14 cellular contexts compared by ENCODE assay signal in genomic region chr6:128425855-128426254, GRCh38.
DNase-seq lines count a peak whose midpoint lies in the region; ATAC-seq and TF ChIP-seq lines count a peak whose summit lies in the region.
"Had no signal": no experiment of that assay in that cellular context is flagged by ENCODE, and none has a peak within 500 bp of the region (broad histone marks: within the 10 kb centered on the region; RNA-seq: fewer than 3 reads in every experiment).

No MANE protein-coding gene starts in this region.

- H3K27ac ChIP-seq in heart left ventricle, result peak overlapping the region in 7 of 12 donors; percentile 0 to 44 (median 20)
- H3K27ac ChIP-seq in right atrium auricular region, result peak overlapping the region in 1 of 2 donors; percentile 7
- H3K27ac ChIP-seq in ascending aorta, result peak overlapping the region; percentile 37 to 38
- peak overlapping the region in 1 of 2 donors; percentile 53 for H3K27ac ChIP-seq in thoracic aorta
- H3K27ac ChIP-seq: 22Rv1 had no signal

- H3K9me3 ChIP-seq in heart left ventricle, result no peaks in the 10 kb centered on the region
- H3K9me3 ChIP-seq in right atrium auricular region, result no peaks in the 10 kb centered on the region
- no peaks in the 10 kb centered on the region for H3K9me3 ChIP-seq in ascending aorta
- no peaks in the 10 kb centered on the region for H3K9me3 ChIP-seq in thoracic aorta

- WGBS in heart left ventricle, 4 donors, result 71 to 83% (median 78%) methylated on average over 2 of the region's 2 CpGs

- intact Hi-C loops in heart left ventricle (cut with DNase I), result loop anchor here in 1 of 10 donors (10.0 kb wide), 1 partner anchor 89 kb away; no protein-coding TSS in a partner anchor
- intact Hi-C loops in ascending aorta (cut with DNase I), result no loop called here

- TF ChIP-seq CTCF in heart left ventricle (IDR thresholded peaks at IDR 0.05), result no peak
- TF ChIP-seq CTCF in right atrium auricular region (IDR thresholded peaks at IDR 0.05), result no peak
- TF ChIP-seq CTCF in ascending aorta (IDR thresholded peaks at IDR 0.05), result no peak
- TF ChIP-seq CTCF in fibroblast of pulmonary artery (IDR thresholded peaks at IDR 0.05; ENCODE audit: low read length, missing control alignments), result no peak
- TF ChIP-seq CTCF in thoracic aorta (IDR thresholded peaks at IDR 0.05), result no peak

- no peak for TF ChIP-seq POLR2A in heart left ventricle (IDR thresholded peaks at IDR 0.05)

- H3K4me3 ChIP-seq in heart left ventricle (no peak overlapping the region), right atrium auricular region (no peak overlapping the region), ascending aorta (no peak overlapping the region), fibroblast of pulmonary artery (replicated peaks; ENCODE audit: low read depth, low read length) (no peak overlapping the region), thoracic aorta (peak overlapping the region; percentile 20), H7 (ENCODE audit: insufficient read depth, low read depth, low read length) (no peak overlapping the region)

- H3K27me3 ChIP-seq in heart left ventricle (no peaks in the 10 kb centered on the region), right atrium auricular region (no peaks in the 10 kb centered on the region), ascending aorta (no peaks in the 10 kb centered on the region), thoracic aorta (replicated peaks; ENCODE audit: insufficient read depth) (no peaks in the 10 kb centered on the region), H7 (ENCODE audit: control insufficient read depth, insufficient read depth, low read length) (no peaks in the 10 kb centered on the region)

- H3K36me3 ChIP-seq in heart left ventricle (no peaks in the 10 kb centered on the region), right atrium auricular region (no peaks in the 10 kb centered on the region), ascending aorta (no peaks in the 10 kb centered on the region), thoracic aorta (no peaks in the 10 kb centered on the region), H7 (replicated peaks; ENCODE audit: control insufficient read depth, insufficient read depth, low read length) (no peaks in the 10 kb centered on the region)

- H3K4me1 ChIP-seq in heart left ventricle (peaks cover 0 to 51% (median 16%) of the 10 kb centered on the region in 12 donors), right atrium auricular region (peaks cover 0 to 20% of the 10 kb centered on the region in 2 donors), ascending aorta (peaks cover 0 to 9% of the 10 kb centered on the region in 2 donors), thoracic aorta (ENCODE audit: control insufficient read depth in 1 of 2, low read depth in 2 of 2) (peaks cover 20 to 39% of the 10 kb centered on the region in 2 donors)

- DNase-seq in heart left ventricle, result no peak
- no peak for DNase-seq in right atrium auricular region (ENCODE audit: low spot score)
- DNase-seq in ascending aorta (ENCODE audit: low spot score in 2 of 2), result no peak
- peak; percentile 16 for DNase-seq in fibroblast of pulmonary artery (ENCODE audit: low read depth)
- no peak for DNase-seq in thoracic aorta (ENCODE audit: low spot score)
- DNase-seq in activated naive CD4-positive, alpha-beta T cell treated with Interleukin-2 at 50 U/mL for 16 hours, result no peak
- DNase-seq in NCI-H2081 treated with DMSO at 0.1 percent for 48 hours (lab: John Stamatoyannopoulos, UW), result no peak
- DNase-seq in H7, result no peak
- DNase-seq: CD8-positive, alpha-beta T cell; COR-L47; DND-41; GDM1 had no signal

- ATAC-seq in heart left ventricle, result peak in 1 of 4 donors; percentile 26
- peak; percentile 59 for ATAC-seq in thoracic aorta (ENCODE audit: insufficient number of reproducible peaks, low FRiP score, low read depth)
- ATAC-seq: CD8-positive, alpha-beta T cell; HCT116 had no signal
